In genomic region chr10:132744839-132745238, GRCh38 we compare ENCODE assay signal across 26 cellular contexts. TPM values are rescaled to one million over a fixed set of nuclear protein-coding genes. Genes with fewer than 3 reads are reported as not detected.
DNase-seq lines count a peak whose midpoint lies in the region; ATAC-seq, FAIRE-seq and TF ChIP-seq lines count a peak whose summit lies in the region.
"Had no signal": no experiment of that assay in that cellular context is flagged by ENCODE, and none has a peak within 500 bp of the region (broad histone marks: within the 10 kb centered on the region; RNA-seq: fewer than 3 reads in every experiment).

No MANE protein-coding gene starts in this region.

- H2BK20ac ChIP-seq in IMR-90 (ENCODE audit: low read depth, low read length), result no peak overlapping the region
- H2BK20ac ChIP-seq in H1 (ENCODE audit: low read length), result no peak overlapping the region

- H2AFZ ChIP-seq in IMR-90 (replicated peaks; ENCODE audit: low read length, poor library complexity), result no peak overlapping the region
- no peak overlapping the region for H2AFZ ChIP-seq in H1 (ENCODE audit: low read length)
- H2AFZ ChIP-seq: GM23248 had no signal

- H2AK5ac ChIP-seq in IMR-90 (ENCODE audit: low read depth, low read length) (no peak overlapping the region), H1 (ENCODE audit: low read depth, low read length) (peak overlapping the region; percentile 86; the same call in 1 of the 2 replicates)

- CTCF ChIA-PET in IMR-90 (lab: Yijun Ruan, JAX) (no interaction called here), H1 (lab: Charles Lee; ENCODE audit: partially characterized antibody) (interaction anchor here (1.3 kb wide), 1 partner anchor 11 kb away, joined by 3 read pairs; no protein-coding TSS in a partner anchor)

- TF ChIP-seq CTCF in IMR-90 (conservative IDR thresholded peaks at IDR 0.05; ENCODE audit: low read depth, low read length), result no peak
- TF ChIP-seq CTCF in H1 (IDR thresholded peaks at IDR 0.05; ENCODE audit: control extremely low read depth in 1 of 3, insufficient read depth in 1 of 3, low read depth in 1 of 3, low read length in 3 of 3), result no peak

- no peak for TF ChIP-seq RAD21 in IMR-90 (IDR thresholded peaks at IDR 0.05; ENCODE audit: low read length)
- no peak for TF ChIP-seq RAD21 in H1 (IDR thresholded peaks at IDR 0.05 in 1 of 2, conservative IDR thresholded peaks at IDR 0.05 in 1 of 2; ENCODE audit: low read depth in 2 of 2, low read length in 2 of 2)

- no peak overlapping the region for H3K4me2 ChIP-seq in IMR-90 (ENCODE audit: low read depth, low read length)
- no peak overlapping the region for H3K4me2 ChIP-seq in H1 (ENCODE audit: insufficient read depth in 1 of 2, low read depth in 2 of 2, low read length in 2 of 2)
- H3K4me2 ChIP-seq: A549; BLaER1 treated with 17β-estradiol and CSF1 and Interleukin-3, amounts not matched to agents 10 nM and 100 nM had no signal

- H4K91ac ChIP-seq in IMR-90 (ENCODE audit: insufficient read depth, low read depth, low read length) (no peak overlapping the region), H1 (replicated peaks; ENCODE audit: insufficient read length, low read length) (peak overlapping the region; percentile 79)

- H3K23ac ChIP-seq in IMR-90 (ENCODE audit: low read depth, low read length) (no peak overlapping the region), H1 (ENCODE audit: insufficient read length) (no peak overlapping the region)

- H3K4ac ChIP-seq in IMR-90 (ENCODE audit: low read depth, low read length) (no peak overlapping the region), H1 (replicated peaks; ENCODE audit: insufficient read length, low read depth, low read length) (peak overlapping the region; percentile 35)

- intact Hi-C loops in IMR-90 (cut with micrococcal nuclease), result no loop called here

- dilution Hi-C loops in IMR-90 (cut with HindIII; ENCODE audit: low sequenced_read_pairs, unreplicated experiment), result no loop called here

- POLR2A ChIA-PET in IMR-90 (lab: Charles Lee; ENCODE audit: unreplicated experiment), result no interaction called here
- POLR2A ChIA-PET in H1 (lab: Charles Lee; ENCODE audit: partially characterized antibody), result no interaction called here

- H3K36me3 ChIP-seq in IMR-90 (ENCODE audit: control insufficient read depth, insufficient read depth, low read length) (0 out of 2 replicates have a peak, but pooled peaks cover 2% of the 10 kb centered on the region), SJCRH30 (no peaks in the 10 kb centered on the region), H1 (ENCODE audit: control insufficient read depth in 2 of 4, insufficient read depth in 4 of 4, low read length in 3 of 4) (no peaks in the 10 kb centered on the region)
- H3K36me3 ChIP-seq: BE2C had no signal

- no peak overlapping the region for H2BK5ac ChIP-seq in IMR-90 (ENCODE audit: low read depth, low read length, poor library complexity, severe bottlenecking)
- peak overlapping the region; percentile 52; the same call in 1 of the 2 replicates for H2BK5ac ChIP-seq in H1 (ENCODE audit: low read depth, low read length)

- H3K9me3 ChIP-seq in IMR-90 (ENCODE audit: control insufficient read depth, insufficient read depth, low read length), result no peaks in the 10 kb centered on the region
- H3K9me3 ChIP-seq in SJCRH30 (replicated peaks), result no peaks in the 10 kb centered on the region; the same call in none of the 2 replicates
- H3K9me3 ChIP-seq in H1 (ENCODE audit: insufficient read depth in 2 of 2, low read depth in 1 of 2, low read length in 1 of 2), result no peaks in the 10 kb centered on the region
- H3K9me3 ChIP-seq: A549; BE2C; BLaER1 treated with 17β-estradiol and CSF1 and Interleukin-3, amounts not matched to agents 10 nM and 100 nM had no signal

- H3K79me2 ChIP-seq in H1 (ENCODE audit: control insufficient read depth in 1 of 2, insufficient read depth in 2 of 2, low read length in 2 of 2), result no peaks in the 10 kb centered on the region

- H2BK15ac ChIP-seq in IMR-90 (ENCODE audit: low read depth, low read length) (no peak overlapping the region), H1 (ENCODE audit: low read length) (0 out of 2 replicates have a peak overlapping the region, but pooled peaks have one; percentile 3)

- H3K9ac ChIP-seq in IMR-90 (ENCODE audit: low read depth, low read length), result no peak overlapping the region
- no peak overlapping the region for H3K9ac ChIP-seq in H1 (replicated peaks in 1 of 4; ENCODE audit: extremely low read depth in 1 of 4, low read depth in 3 of 4, low read length in 3 of 4)
- H3K9ac ChIP-seq: BLaER1 treated with 17β-estradiol and CSF1 and Interleukin-3, amounts not matched to agents 10 nM and 100 nM; GM23248 had no signal

- 0 out of 2 replicates have a peak overlapping the region, but pooled peaks have one; percentile 9 for H2BK12ac ChIP-seq in H1 (ENCODE audit: low read depth, low read length)

- TF ChIP-seq POLR2A in IMR-90 (IDR thresholded peaks at IDR 0.05; ENCODE audit: low read depth, low read length), result no peak
- no peak for TF ChIP-seq POLR2A in H1 (IDR thresholded peaks at IDR 0.05; ENCODE audit: control extremely low read depth in 1 of 2, low read depth in 2 of 2, low read length in 2 of 2)

- H3K79me1 ChIP-seq in IMR-90 (ENCODE audit: low read depth in 1 of 2, low read length in 2 of 2) (peaks cover 0 to 7% of the 10 kb centered on the region in 2 experiments; a peak in 1 of 4 replicates), H1 (ENCODE audit: low read depth, low read length) (no peaks in the 10 kb centered on the region; the same call in 1 of the 2 replicates)

- ATAC-seq in IMR-90 (ENCODE audit: low read depth) (no peak), HG02885 (IDR thresholded peaks at IDR 0.05; ENCODE audit: poor library complexity, unreplicated experiment) (no peak)
- ATAC-seq: A549, HCT116 had no signal

- peak overlapping the region; percentile 39 for H2AK9ac ChIP-seq in IMR-90 (replicated peaks; ENCODE audit: low read depth, low read length, poor library complexity)

- H3K27me3 ChIP-seq in IMR-90 (ENCODE audit: control insufficient read depth, insufficient read depth, low read length), result no peaks in the 10 kb centered on the region
- H3K27me3 ChIP-seq in SJCRH30, result no peaks in the 10 kb centered on the region
- H3K27me3 ChIP-seq in H1 (replicated peaks in 1 of 4; ENCODE audit: control insufficient read depth in 3 of 4, extremely low read depth in 1 of 4, insufficient read depth in 3 of 4, low read length in 3 of 4), result no peaks in the 10 kb centered on the region
- H3K27me3 ChIP-seq: BE2C; BLaER1 treated with 17β-estradiol and CSF1 and Interleukin-3, amounts not matched to agents 10 nM and 100 nM had no signal

- TF ChIP-seq EP300 in H1 (IDR thresholded peaks at IDR 0.05; ENCODE audit: borderline replicate concordance in 1 of 2, low read depth in 2 of 2, low read length in 2 of 2), result no peak

- H4K5ac ChIP-seq in IMR-90 (ENCODE audit: low read depth, low read length) (no peak overlapping the region), H1 (ENCODE audit: insufficient read length, low read depth, low read length) (no peak overlapping the region)

- H4K20me1 ChIP-seq in IMR-90 (ENCODE audit: insufficient read depth, low read length) (no peaks in the 10 kb centered on the region; the same call in 1 of the 2 replicates), H1 (replicated peaks in 1 of 2; ENCODE audit: control insufficient read depth in 1 of 2, insufficient read depth in 2 of 2, low read length in 2 of 2) (peaks cover 0 to 1% of the 10 kb centered on the region in 2 experiments)

- no peaks in the 10 kb centered on the region for H3K9me1 ChIP-seq in IMR-90 (ENCODE audit: insufficient read depth, low read length)

- no peaks in the 10 kb centered on the region for H3K23me2 ChIP-seq in H1 (ENCODE audit: low read depth, low read length)

- H3K14ac ChIP-seq in IMR-90 (replicated peaks; ENCODE audit: low read depth, low read length), result no peak overlapping the region
- no peak overlapping the region for H3K14ac ChIP-seq in H1 (ENCODE audit: insufficient read length)

- WGBS in IMR-90 (ENCODE audit: extremely low coverage in 2 of 2, insufficient read length in 1 of 2), 2 experiments, result 80% methylated on average over 1 of the region's 19 CpGs; no CpG with 5 or more reads in 1 of the 2 experiments
- 94% methylated on average over 18 of the region's 19 CpGs; no CpG with 5 or more reads in 1 of the 2 experiments for WGBS in H1 (ENCODE audit: extremely low coverage in 1 of 2, insufficient coverage in 1 of 2, insufficient read length in 1 of 2, insufficient replicate concordance in 2 of 2, low coverage in 1 of 2, low lambda C conversion rate in 2 of 2, missing lambda C conversion rate in 1 of 2), 2 experiments

- H3K18ac ChIP-seq in IMR-90 (ENCODE audit: low read depth, low read length) (no peak overlapping the region), H1 (ENCODE audit: extremely low read depth, low read length) (no peak overlapping the region; the same call in 1 of the 2 replicates)

- H3K27ac ChIP-seq in IMR-90 (ENCODE audit: insufficient read depth, low read length), result no peak overlapping the region
- H3K27ac ChIP-seq in SJCRH30, result peak overlapping the region; percentile 97
- no peak overlapping the region for H3K27ac ChIP-seq in H1 (ENCODE audit: low read depth, low read length)
- H3K27ac ChIP-seq: A549; BLaER1 treated with 17β-estradiol and CSF1 and Interleukin-3, amounts not matched to agents 10 nM and 100 nM; GM23248 had no signal

- no TSS peak for BruUV-seq in IMR-90 (replicated peaks; lab: Mats Ljungman, UMichigan)

- H2BK120ac ChIP-seq in IMR-90 (ENCODE audit: low read depth, low read length) (no peak overlapping the region), H1 (replicated peaks; ENCODE audit: low read depth, low read length) (no peak overlapping the region)

- H4K8ac ChIP-seq in IMR-90 (ENCODE audit: low read depth in 2 of 2, low read length in 2 of 2), result no peak overlapping the region
- no peak overlapping the region for H4K8ac ChIP-seq in H1 (ENCODE audit: extremely low read depth, insufficient read depth, low read length)

- H3K56ac ChIP-seq in IMR-90 (ENCODE audit: extremely low read depth, insufficient read depth, low read length) (no peak overlapping the region), H1 (replicated peaks; ENCODE audit: insufficient read length, low read depth, low read length) (no peak overlapping the region)

- no peak overlapping the region for H3K4me3 ChIP-seq in IMR-90 (ENCODE audit: insufficient read depth, low read depth, low read length)
- no peak overlapping the region for H3K4me3 ChIP-seq in SJCRH30
- H3K4me3 ChIP-seq in H1 (ENCODE audit: extremely low read depth in 1 of 4, insufficient read depth in 2 of 4, low read depth in 3 of 4, low read length in 4 of 4), result no peak overlapping the region
- H3K4me3 ChIP-seq: A549; BLaER1 treated with 17β-estradiol and CSF1 and Interleukin-3, amounts not matched to agents 10 nM and 100 nM; GM23248 had no signal

- in situ Hi-C loops in IMR-90 (cut with MboI; ENCODE audit: low sequenced_read_pairs), result no loop called here

- no peak for FAIRE-seq in H1 (lab: Jason Lieb, UNC)
- FAIRE-seq: A549, GM12891, GM18507 had no signal

- no peak for DNase-seq in IMR-90
- DNase-seq in SJCRH30, result no peak
- DNase-seq in H1 (ENCODE audit: low read depth in 1 of 2, low spot score in 2 of 2), result no peak
- no peak for DNase-seq in NCI-H146 (lab: John Stamatoyannopoulos, UW)
- DNase-seq in SKM-1 treated with dmso at 0.1 percent for 144 hours (lab: John Stamatoyannopoulos, UW; ENCODE audit: unreplicated experiment), result no peak
- DNase-seq: 8988T; ACHN; AML-193; BE2C; Calu3; CD4-positive, alpha-beta T cell; CD8-positive, alpha-beta memory T cell; DMS53; DMS79 treated with DMSO at 0.1 percent for 48 hours; GF-D8; H9 had no signal

- peaks cover 9% of the 10 kb centered on the region for H3K4me1 ChIP-seq in IMR-90 (ENCODE audit: control insufficient read depth, insufficient read depth, low read length)
- H3K4me1 ChIP-seq in SJCRH30, result peaks cover 49% of the 10 kb centered on the region
- H3K4me1 ChIP-seq in H1 (replicated peaks in 1 of 4; ENCODE audit: control insufficient read depth in 3 of 4, insufficient read depth in 4 of 4, low read length in 3 of 4), result peaks cover 0 to 38% (median 11%) of the 10 kb centered on the region in 4 experiments; a peak in 6 of 7 replicates
- H3K4me1 ChIP-seq: A549, BE2C had no signal

RNA-seq across cellular contexts. Expression of gene NKX6-2, which starts 41.1 kb away (rescaled TPM):
- total RNA-seq in IMR-90 (2012; rRNA removed), result not detected in 2 replicates
- polyA plus RNA-seq in IMR-90 (2012; rRNA removed), result not detected in 2 replicates
- not detected in 2 replicates for polyA plus RNA-seq in IMR-90 (2012; cell fraction: cytosol; rRNA removed)
- not detected in 2 replicates for polyA plus RNA-seq in IMR-90 (2012; cell fraction: nucleus; rRNA removed; ENCODE audit: low replicate concordance)
- total RNA-seq in SJCRH30 (2014; rRNA removed; shearing (Covaris generic)), result not detected in 2 replicates
- not detected in 2 replicates for total RNA-seq in H1 (2021; fragmentation: NEBNext Ultra II Directional; extraction: Animal tissue kit (Norgen Biotek cat#: 25700))
- polyA plus RNA-seq in H1 (2011; rRNA removed), result 0.06 and 0.14 TPM in 2 replicates
- polyA plus RNA-seq in H1 (2011; cell fraction: cytosol; rRNA removed), result 0.09 TPM
- 0.11 TPM for polyA plus RNA-seq in H1 (2011; cell fraction: nucleus; rRNA removed)
- 2.4 to 6.7 TPM (median 4.4 TPM) in 4 replicates for polyA plus RNA-seq in H1 (2012, experiment 1 of 2)
- 0.08 TPM for polyA plus RNA-seq in H1 (2012, experiment 2 of 2)
- not detected for polyA plus RNA-seq in H1 (2013, experiment 1 of 2)
- not detected for polyA plus RNA-seq in H1 (2013, experiment 2 of 2)
- polyA minus RNA-seq in H1 (2011; rRNA and poly(A)+ RNA removed), result not detected in 2 replicates
- polyA minus RNA-seq in H1 (2011; cell fraction: cytosol; rRNA and poly(A)+ RNA removed), result not detected
- not detected for polyA minus RNA-seq in H1 (2011; cell fraction: nucleus; rRNA and poly(A)+ RNA removed)
- total RNA-seq: Calu3; CD4-positive, alpha-beta T cell; CD8-positive, alpha-beta memory T cell; G401; GM23248; H4 had no signal
- polyA plus RNA-seq: A549; CD14-positive monocyte; CD8-positive, alpha-beta memory T cell had no signal
